ENCODE assay signal across 8 cellular contexts in the genomic region with DNA sequence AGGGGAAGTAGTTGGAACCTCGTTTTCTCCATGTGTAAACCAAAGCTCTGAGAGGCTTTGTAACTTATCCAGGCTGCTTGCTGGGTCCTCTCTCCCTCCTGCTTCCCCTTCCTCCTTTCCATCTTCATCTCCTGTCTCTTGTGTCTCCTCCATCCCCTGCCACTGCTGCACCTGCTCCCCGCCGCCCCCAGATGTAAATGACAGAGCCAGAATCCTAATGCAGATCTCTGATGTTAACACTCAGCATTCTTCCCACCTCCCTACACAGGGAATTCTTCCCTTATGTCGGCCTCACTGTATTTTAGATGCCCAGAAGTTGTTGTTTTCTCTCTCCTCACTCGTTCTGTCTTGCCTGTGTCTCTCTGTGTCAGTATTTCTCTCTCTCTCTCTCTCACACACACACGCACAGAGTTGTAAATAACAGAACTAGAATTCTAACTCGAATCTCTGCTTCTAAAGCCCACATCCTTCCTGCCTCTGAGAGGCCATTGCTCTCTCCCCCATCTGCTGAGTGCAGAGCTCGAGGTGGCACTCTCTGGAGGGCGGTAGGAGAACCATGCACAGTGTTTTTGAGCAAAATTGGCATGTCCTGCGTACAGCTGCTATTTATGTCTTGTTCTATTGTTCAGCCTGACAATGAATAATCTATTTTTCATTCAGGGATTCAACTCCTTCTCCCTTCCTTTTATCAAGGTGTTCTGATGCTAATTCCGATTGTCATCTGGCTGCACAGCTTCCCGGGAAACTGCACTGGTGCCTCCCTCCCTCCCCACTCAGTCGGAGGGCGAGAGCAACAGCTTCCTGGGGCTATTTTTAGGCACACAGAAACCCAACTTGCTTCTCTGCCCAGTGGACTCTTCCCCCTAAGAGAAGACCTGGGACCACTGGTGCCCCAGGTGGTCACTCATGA.
DNase-seq lines count a peak whose midpoint lies in the region; ATAC-seq, FAIRE-seq and TF ChIP-seq lines count a peak whose summit lies in the region.

No MANE protein-coding gene starts in this region.

- peak overlapping the region; percentile 26 for H3K4me3 Mint-ChIP-seq in activated B cell treated with CpG ODN at 0.5 μM for 24 hours

- TF ChIP-seq POLR2A in GM12892 (IDR thresholded peaks at IDR 0.05; ENCODE audit: low read depth, low read length): no peak

- FAIRE-seq in GM12892 (lab: Jason Lieb, UNC): peak; percentile 64

- H3K9me3 ChIP-seq in right cardiac atrium (ENCODE audit: control insufficient read depth, low read length) (no peaks in the 10 kb centered on the region), osteoblast (ENCODE audit: low read depth, low read length) (no peaks in the 10 kb centered on the region)

- intact Hi-C loops in activated B cell treated with CpG ODN at 0.5 μM for 24 hours (cut with micrococcal nuclease): no loop called here
- intact Hi-C loops in right cardiac atrium (cut with DNase I): loop anchor here in 1 of 4 donors (10.0 kb wide), 1 partner anchor 136 kb away; no protein-coding TSS in a partner anchor

- H3K27me3 ChIP-seq in H7 (ENCODE audit: control insufficient read depth, insufficient read depth, low read length) (no peaks in the 10 kb centered on the region), right cardiac atrium (ENCODE audit: control insufficient read depth, insufficient read depth) (no peaks in the 10 kb centered on the region), osteoblast (ENCODE audit: insufficient read depth, low read length) (no peaks in the 10 kb centered on the region)

- DNase-seq in GM12892 (ENCODE audit: insufficient read length) (no peak), H7 (peak; percentile 47), activated B cell treated with CpG ODN at 0.5 μM for 24 hours (no peak), right cardiac atrium (peak in 1 of 3 donors; percentile 43), NCI-H128 (lab: John Stamatoyannopoulos, UW; ENCODE audit: unreplicated experiment) (no peak), DMS79 treated with DMSO at 0.1 percent for 48 hours (lab: John Stamatoyannopoulos, UW) (no peak), osteoblast (ENCODE audit: insufficient read length, low spot score, missing footprints) (no peak)

- TF ChIP-seq CTCF in activated B cell treated with CpG ODN at 0.5 μM for 24 hours (IDR thresholded peaks at IDR 0.05): no peak
- TF ChIP-seq CTCF in osteoblast (IDR thresholded peaks at IDR 0.05; ENCODE audit: extremely low read depth, low read depth, low read length): no peak

- H3K4me3 ChIP-seq in H7 (ENCODE audit: insufficient read depth, low read depth, low read length) (no peak overlapping the region), right cardiac atrium (ENCODE audit: low read length) (no peak overlapping the region), osteoblast (ENCODE audit: insufficient read depth, low read length) (no peak overlapping the region)

- peaks cover 32% of the 10 kb centered on the region for H3K79me2 ChIP-seq in osteoblast (ENCODE audit: insufficient read depth, low read length)

- peak overlapping the region; percentile 28 for H3K27ac ChIP-seq in right cardiac atrium (ENCODE audit: low read length)
- H3K27ac ChIP-seq in osteoblast (ENCODE audit: low read depth, low read length): no peak overlapping the region

- no peak overlapping the region for H3K4me2 ChIP-seq in osteoblast (ENCODE audit: insufficient read depth, low read length)

- H2AFZ ChIP-seq in osteoblast (ENCODE audit: low read length): no peak overlapping the region

- WGBS in right cardiac atrium: 43% methylated on average over 14 of the region's 14 CpGs

- peak; percentile 50 for ATAC-seq in activated B cell treated with CpG ODN at 0.5 μM for 24 hours (ENCODE audit: low read depth)
- peak; percentile 15 to 22 for ATAC-seq in right cardiac atrium
- ATAC-seq in GM21360 (IDR thresholded peaks at IDR 0.05; ENCODE audit: unreplicated experiment): no peak

- H3K36me3 ChIP-seq in H7 (replicated peaks; ENCODE audit: control insufficient read depth, insufficient read depth, low read length): no peaks in the 10 kb centered on the region
- H3K36me3 ChIP-seq in osteoblast (ENCODE audit: insufficient read depth, low read length): no peaks in the 10 kb centered on the region

- H4K20me1 ChIP-seq in osteoblast (ENCODE audit: insufficient read depth, low read length): peaks cover 7% of the 10 kb centered on the region

- POLR2A ChIA-PET in activated B cell treated with CpG ODN at 0.5 μM for 24 hours (lab: Charles Lee): no interaction called here

- no peaks in the 10 kb centered on the region for H3K9me3 Mint-ChIP-seq in activated B cell treated with CpG ODN at 0.5 μM for 24 hours

- H3K4me1 ChIP-seq in right cardiac atrium (ENCODE audit: control insufficient read depth, insufficient read depth, low read length): peaks cover 3% of the 10 kb centered on the region
- H3K4me1 ChIP-seq in osteoblast (ENCODE audit: insufficient read depth, low read length): peaks cover 25% of the 10 kb centered on the region

- peaks cover 14% of the 10 kb centered on the region for H3K4me1 Mint-ChIP-seq in activated B cell treated with CpG ODN at 0.5 μM for 24 hours

- peaks cover 2% of the 10 kb centered on the region for H3K27me3 Mint-ChIP-seq in activated B cell treated with CpG ODN at 0.5 μM for 24 hours

- no peaks in the 10 kb centered on the region for H3K36me3 Mint-ChIP-seq in activated B cell treated with CpG ODN at 0.5 μM for 24 hours (ENCODE audit: low read depth)

- CTCF ChIA-PET in activated B cell treated with CpG ODN at 0.5 μM for 24 hours (lab: Charles Lee): no interaction called here

- no peak overlapping the region for H3K27ac Mint-ChIP-seq in activated B cell treated with CpG ODN at 0.5 μM for 24 hours
